8 cellular contexts compared by ENCODE assay signal in genomic region chr11:65719887-65720236, GRCh38. TPM values are rescaled to one million over a fixed set of nuclear protein-coding genes. Genes with fewer than 3 reads are reported as not detected.
DNase-seq lines count a peak whose midpoint lies in the region; ATAC-seq and TF ChIP-seq lines count a peak whose summit lies in the region.

No MANE protein-coding gene starts in this region.

- H3K4me1 Mint-ChIP-seq in neural progenitor cell: peaks cover 18% of the 10 kb centered on the region

- ATAC-seq in Right ventricle myocardium inferior: peak; percentile 9

- peak overlapping the region; percentile 37 for H3K27ac Mint-ChIP-seq in neural progenitor cell

- H3K4me2 ChIP-seq in neural progenitor cell: peak overlapping the region; percentile 79

- H4K20me1 ChIP-seq in neural progenitor cell (ENCODE audit: low read depth): peaks cover 22% of the 10 kb centered on the region

- intact Hi-C loops in Right ventricle myocardium inferior (cut with DNase I) (no loop called here), cardiac septum (cut with DNase I) (no loop called here)

- H3K9me3 ChIP-seq in neural progenitor cell (ENCODE audit: low read depth): no peaks in the 10 kb centered on the region

- H3K9ac ChIP-seq in neural progenitor cell: peak overlapping the region; percentile 51

- H3K27me3 Mint-ChIP-seq in neural progenitor cell (ENCODE audit: insufficient read depth, low read depth): peaks cover 4% of the 10 kb centered on the region

- H3K4me3 ChIP-seq in HL-60 (replicated peaks; ENCODE audit: insufficient read depth, low read length) (peak overlapping the region; percentile 72), WI38 (ENCODE audit: low read depth, low read length) (peak overlapping the region; percentile 67), neural progenitor cell (peak overlapping the region; percentile 68)

- peaks cover 9% of the 10 kb centered on the region for H3K4me1 ChIP-seq in neural progenitor cell

- DNase-seq in Right ventricle myocardium inferior (ENCODE audit: missing footprints) (no peak), cardiac septum (ENCODE audit: low spot score) (no peak), HL-60 (ENCODE audit: low read depth in 1 of 2, low spot score in 1 of 2) (peak; percentile 43 to 70), fibroblast of gingiva (ENCODE audit: low read depth) (peak; percentile 49), neural progenitor cell (ENCODE audit: low spot score) (no peak), NCI-H1048 (lab: John Stamatoyannopoulos, UW) (no peak)
- DNase-seq in activated CD8-positive, alpha-beta memory T cell treated with anti-CD3 and anti-CD28 coated beads for 24 hours: no peak

- peaks cover 6% of the 10 kb centered on the region for H3F3A ChIP-seq in neural progenitor cell (ENCODE audit: low read depth)

- H3K36me3 Mint-ChIP-seq in neural progenitor cell: peaks cover 18% of the 10 kb centered on the region

- H3K36me3 ChIP-seq in neural progenitor cell: no peaks in the 10 kb centered on the region

- H3K4me3 Mint-ChIP-seq in neural progenitor cell: peak overlapping the region; percentile 94

- H3K27me3 ChIP-seq in HL-60 (ENCODE audit: insufficient read depth, poor library complexity, severe bottlenecking) (no peaks in the 10 kb centered on the region), neural progenitor cell (peaks cover 13% of the 10 kb centered on the region)

- no peak overlapping the region for H2AFZ ChIP-seq in neural progenitor cell (replicated peaks)

- no peak for TF ChIP-seq CTCF in HL-60 (IDR thresholded peaks at IDR 0.05; ENCODE audit: insufficient read depth, low read length)
- TF ChIP-seq CTCF in WI38 (IDR thresholded peaks at IDR 0.05; ENCODE audit: low read depth, low read length): no peak
- no peak for TF ChIP-seq CTCF in neural progenitor cell (IDR thresholded peaks at IDR 0.05)

- H3K27ac ChIP-seq in HL-60 (replicated peaks): peak overlapping the region; percentile 76
- no peak overlapping the region for H3K27ac ChIP-seq in neural progenitor cell

- no peaks in the 10 kb centered on the region for H3K9me3 Mint-ChIP-seq in neural progenitor cell

- H3K79me2 ChIP-seq in neural progenitor cell (ENCODE audit: low read depth): peaks cover 19% of the 10 kb centered on the region

RNA-seq across cellular contexts. Expression of gene RNASEH2C, which starts 0.7 kb away (rescaled TPM):
- total RNA-seq in Right ventricle myocardium inferior (52.3 TPM), cardiac septum (48.8 TPM), neural progenitor cell (ENCODE audit: low replicate concordance) (23.4 and 53.3 TPM in 2 replicates)

RNA-seq across cellular contexts. Expression of gene KAT5, which starts 7.8 kb away (rescaled TPM):
- 44.6 TPM for total RNA-seq in Right ventricle myocardium inferior
- 49.2 TPM for total RNA-seq in cardiac septum
- 21.0 and 41.7 TPM in 2 replicates for total RNA-seq in neural progenitor cell (ENCODE audit: low replicate concordance)

RNA-seq across cellular contexts. Expression of gene RELA, which starts 57.1 kb away (rescaled TPM):
- total RNA-seq in Right ventricle myocardium inferior (36.7 TPM), cardiac septum (45.0 TPM), neural progenitor cell (ENCODE audit: low replicate concordance) (11.0 and 14.7 TPM in 2 replicates)

Comparison
In these comparisons a context has a peak if more than half of its experiments do, and no peak if none do; other contexts are left out.
1. DNase-seq: peak in HL-60 (2 of 2) and fibroblast of gingiva (single experiment); none in Right ventricle myocardium inferior (single experiment), cardiac septum (single experiment), neural progenitor cell (single experiment), activated CD8-positive, alpha-beta memory T cell treated with anti-CD3 and anti-CD28 coated beads for 24 hours (single experiment) and NCI-H1048 (single experiment).
2. Peak in every context shown above with its lines, with median percentiles within 50 percentile points of each other: H3K4me3 ChIP-seq.